Comparison of ENCODE assay signal across 2 cellular contexts in the genomic region with DNA sequence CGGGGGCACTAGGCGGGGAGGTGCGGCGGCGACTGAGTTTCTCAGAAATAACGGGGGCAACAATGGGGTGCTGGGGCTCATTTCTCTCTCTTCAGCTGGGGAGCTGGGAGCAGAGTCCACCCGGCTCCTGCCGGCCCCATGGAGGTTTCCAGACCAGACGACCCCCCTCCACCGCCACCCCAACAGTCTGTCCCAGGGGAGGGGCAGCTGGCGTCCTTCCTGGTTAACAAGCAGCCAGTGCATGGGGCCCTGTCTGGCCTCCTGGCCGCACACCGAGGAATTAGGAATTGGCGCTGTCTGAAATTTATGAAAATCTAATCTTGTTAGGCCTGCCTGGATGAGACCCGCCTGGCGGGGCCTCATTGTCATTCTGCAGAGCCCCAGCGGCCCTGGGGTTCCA.
TF ChIP-seq lines count a peak whose summit lies in the region.

No MANE protein-coding gene starts in this region.

TF ChIP-seq in SK-N-SH, 30 proteins besides CTCF, POLR2A, EP300 and RAD21 (continued from another document):
- TF ChIP-seq NRF1 (IDR thresholded peaks at IDR 0.05; ENCODE audit: low read depth, low read length) = no peak
- no peak for TF ChIP-seq FOXJ3 (CRISPR knock-in tag; IDR thresholded peaks at IDR 0.05)
- no peak for TF ChIP-seq NFIC (IDR thresholded peaks at IDR 0.05; ENCODE audit: borderline replicate concordance)
- no peak for TF ChIP-seq YY1 (IDR thresholded peaks at IDR 0.05; ENCODE audit: low read depth)
- TF ChIP-seq, protein P1, sequence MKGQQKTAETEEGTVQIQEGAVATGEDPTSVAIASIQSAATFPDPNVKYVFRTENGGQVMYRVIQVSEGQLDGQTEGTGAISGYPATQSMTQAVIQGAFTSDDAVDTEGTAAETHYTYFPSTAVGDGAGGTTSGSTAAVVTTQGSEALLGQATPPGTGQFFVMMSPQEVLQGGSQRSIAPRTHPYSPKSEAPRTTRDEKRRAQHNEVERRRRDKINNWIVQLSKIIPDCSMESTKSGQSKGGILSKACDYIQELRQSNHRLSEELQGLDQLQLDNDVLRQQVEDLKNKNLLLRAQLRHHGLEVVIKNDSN (IDR thresholded peaks at IDR 0.05; ENCODE audit: borderline replicate concordance, low read depth) = no peak
- no peak for TF ChIP-seq EZH2phosphoT487 (IDR thresholded peaks at IDR 0.05; ENCODE audit: borderline replicate concordance, low read depth)
- TF ChIP-seq, protein P2, sequence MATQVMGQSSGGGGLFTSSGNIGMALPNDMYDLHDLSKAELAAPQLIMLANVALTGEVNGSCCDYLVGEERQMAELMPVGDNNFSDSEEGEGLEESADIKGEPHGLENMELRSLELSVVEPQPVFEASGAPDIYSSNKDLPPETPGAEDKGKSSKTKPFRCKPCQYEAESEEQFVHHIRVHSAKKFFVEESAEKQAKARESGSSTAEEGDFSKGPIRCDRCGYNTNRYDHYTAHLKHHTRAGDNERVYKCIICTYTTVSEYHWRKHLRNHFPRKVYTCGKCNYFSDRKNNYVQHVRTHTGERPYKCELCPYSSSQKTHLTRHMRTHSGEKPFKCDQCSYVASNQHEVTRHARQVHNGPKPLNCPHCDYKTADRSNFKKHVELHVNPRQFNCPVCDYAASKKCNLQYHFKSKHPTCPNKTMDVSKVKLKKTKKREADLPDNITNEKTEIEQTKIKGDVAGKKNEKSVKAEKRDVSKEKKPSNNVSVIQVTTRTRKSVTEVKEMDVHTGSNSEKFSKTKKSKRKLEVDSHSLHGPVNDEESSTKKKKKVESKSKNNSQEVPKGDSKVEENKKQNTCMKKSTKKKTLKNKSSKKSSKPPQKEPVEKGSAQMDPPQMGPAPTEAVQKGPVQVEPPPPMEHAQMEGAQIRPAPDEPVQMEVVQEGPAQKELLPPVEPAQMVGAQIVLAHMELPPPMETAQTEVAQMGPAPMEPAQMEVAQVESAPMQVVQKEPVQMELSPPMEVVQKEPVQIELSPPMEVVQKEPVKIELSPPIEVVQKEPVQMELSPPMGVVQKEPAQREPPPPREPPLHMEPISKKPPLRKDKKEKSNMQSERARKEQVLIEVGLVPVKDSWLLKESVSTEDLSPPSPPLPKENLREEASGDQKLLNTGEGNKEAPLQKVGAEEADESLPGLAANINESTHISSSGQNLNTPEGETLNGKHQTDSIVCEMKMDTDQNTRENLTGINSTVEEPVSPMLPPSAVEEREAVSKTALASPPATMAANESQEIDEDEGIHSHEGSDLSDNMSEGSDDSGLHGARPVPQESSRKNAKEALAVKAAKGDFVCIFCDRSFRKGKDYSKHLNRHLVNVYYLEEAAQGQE (IDR thresholded peaks at IDR 0.05; ENCODE audit: low read depth, low read length) = no peak
- TF ChIP-seq, protein P3, sequence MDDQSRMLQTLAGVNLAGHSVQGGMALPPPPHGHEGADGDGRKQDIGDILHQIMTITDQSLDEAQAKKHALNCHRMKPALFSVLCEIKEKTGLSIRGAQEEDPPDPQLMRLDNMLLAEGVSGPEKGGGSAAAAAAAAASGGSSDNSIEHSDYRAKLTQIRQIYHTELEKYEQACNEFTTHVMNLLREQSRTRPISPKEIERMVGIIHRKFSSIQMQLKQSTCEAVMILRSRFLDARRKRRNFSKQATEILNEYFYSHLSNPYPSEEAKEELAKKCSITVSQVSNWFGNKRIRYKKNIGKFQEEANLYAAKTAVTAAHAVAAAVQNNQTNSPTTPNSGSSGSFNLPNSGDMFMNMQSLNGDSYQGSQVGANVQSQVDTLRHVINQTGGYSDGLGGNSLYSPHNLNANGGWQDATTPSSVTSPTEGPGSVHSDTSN (IDR thresholded peaks at IDR 0.05) = no peak
TF ChIP-seq in SK-N-SH: peak in this region for 0.

TF ChIP-seq in SK-N-SH treated with all-trans-retinoic acid at 6 μM for 48 hours, 23 proteins besides CTCF, POLR2A, EP300 and RAD21 (continued from another document):
- TF ChIP-seq, protein P4, sequence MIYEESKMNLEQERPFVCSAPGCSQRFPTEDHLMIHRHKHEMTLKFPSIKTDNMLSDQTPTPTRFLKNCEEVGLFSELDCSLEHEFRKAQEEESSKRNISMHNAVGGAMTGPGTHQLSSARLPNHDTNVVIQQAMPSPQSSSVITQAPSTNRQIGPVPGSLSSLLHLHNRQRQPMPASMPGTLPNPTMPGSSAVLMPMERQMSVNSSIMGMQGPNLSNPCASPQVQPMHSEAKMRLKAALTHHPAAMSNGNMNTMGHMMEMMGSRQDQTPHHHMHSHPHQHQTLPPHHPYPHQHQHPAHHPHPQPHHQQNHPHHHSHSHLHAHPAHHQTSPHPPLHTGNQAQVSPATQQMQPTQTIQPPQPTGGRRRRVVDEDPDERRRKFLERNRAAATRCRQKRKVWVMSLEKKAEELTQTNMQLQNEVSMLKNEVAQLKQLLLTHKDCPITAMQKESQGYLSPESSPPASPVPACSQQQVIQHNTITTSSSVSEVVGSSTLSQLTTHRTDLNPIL (CRISPR knock-in tag; IDR thresholded peaks at IDR 0.05; ENCODE audit: low read depth) = no peak
